ENCODE assay signal across 18 cellular contexts in the genomic region with DNA sequence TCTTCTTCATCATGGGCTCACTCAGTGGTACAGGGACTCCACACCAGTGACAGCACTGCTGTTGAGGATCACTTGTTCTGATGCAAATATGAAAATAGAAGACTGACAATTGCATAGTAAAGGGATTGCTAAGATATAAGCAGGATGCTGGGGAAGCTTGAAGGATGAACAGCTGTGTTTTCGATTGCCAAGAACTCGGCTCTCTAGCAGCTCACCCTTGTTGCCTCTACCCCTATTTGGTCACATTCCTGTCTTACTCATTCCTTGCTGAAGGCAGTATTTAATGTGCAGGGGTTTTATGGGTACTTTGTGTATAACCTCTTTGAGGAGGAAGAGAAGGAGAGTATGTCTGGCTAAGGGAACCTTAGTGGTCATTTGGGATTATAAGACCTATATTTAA.
DNase-seq lines count a peak whose midpoint lies in the region; ATAC-seq and TF ChIP-seq lines count a peak whose summit lies in the region.
"Had no signal": no experiment of that assay in that cellular context is flagged by ENCODE, and none has a peak within 500 bp of the region (broad histone marks: within the 10 kb centered on the region; RNA-seq: fewer than 3 reads in every experiment).

No MANE protein-coding gene starts in this region.

- no peak overlapping the region for H3K4me3 ChIP-seq in OCI-LY7 (ENCODE audit: low read depth, low read length, poor library complexity, severe bottlenecking)
- H3K4me3 ChIP-seq in fibroblast of mammary gland (ENCODE audit: control insufficient read depth, low read depth, low read length): no peak overlapping the region
- H3K4me3 ChIP-seq in upper lobe of right lung: no peak overlapping the region
- no peak overlapping the region for H3K4me3 ChIP-seq in endodermal cell (ENCODE audit: low read length)
- H3K4me3 ChIP-seq: PC-9, suprapubic skin had no signal

- H3K79me2 ChIP-seq in OCI-LY7 (ENCODE audit: insufficient read depth, low read depth, low read length): peaks cover 51% of the 10 kb centered on the region; the same call in 1 of the 2 replicates

- peaks cover 64% of the 10 kb centered on the region for H3K4me1 Mint-ChIP-seq in osteocyte (ENCODE audit: unreplicated experiment)
- peaks cover 63% of the 10 kb centered on the region for H3K4me1 Mint-ChIP-seq in endodermal cell
- H3K4me1 Mint-ChIP-seq: activated CD4-positive, alpha-beta memory T cell treated with anti-CD3 and anti-CD28 coated beads, Interleukin-2, amount 10 ng/mL, durations not matched to agents 7 days and 5 days had no signal

- H3K27ac Mint-ChIP-seq in osteocyte (ENCODE audit: unreplicated experiment) (peak overlapping the region; percentile 83), endodermal cell (no peak overlapping the region)
- H3K27ac Mint-ChIP-seq: activated CD4-positive, alpha-beta memory T cell treated with anti-CD3 and anti-CD28 coated beads, Interleukin-2, amount 10 ng/mL, durations not matched to agents 7 days and 5 days had no signal

- H4K20me1 ChIP-seq in OCI-LY7 (ENCODE audit: insufficient read depth, low read length): 0 out of 2 replicates have a peak, but pooled peaks cover 4% of the 10 kb centered on the region

- H3K4me1 ChIP-seq in OCI-LY7 (ENCODE audit: insufficient read depth, low read length, poor library complexity, severe bottlenecking): peaks cover 76% of the 10 kb centered on the region
- peaks cover 19% of the 10 kb centered on the region for H3K4me1 ChIP-seq in upper lobe of right lung
- H3K4me1 ChIP-seq in endodermal cell (ENCODE audit: control insufficient read depth, insufficient read depth, low read length): peaks cover 28% of the 10 kb centered on the region

- H2AFZ ChIP-seq in OCI-LY7 (ENCODE audit: low read length): no peak overlapping the region
- H2AFZ ChIP-seq: PC-9 had no signal

- 92% methylated on average over 2 of the region's 2 CpGs; no CpG with 5 or more reads in 1 of the 2 experiments for WGBS in endodermal cell (ENCODE audit: insufficient coverage in 1 of 2, insufficient read length in 1 of 2), 2 experiments

- no peak for ATAC-seq in upper lobe of right lung
- ATAC-seq in HG02759 (IDR thresholded peaks at IDR 0.05; ENCODE audit: unreplicated experiment): no peak

- CTCF ChIA-PET in OCI-LY7 (lab: Charles Lee; ENCODE audit: unreplicated experiment): no interaction called here

- no TSS peak for BruUV-seq in OCI-LY7 (replicated peaks; lab: Mats Ljungman, UMichigan)

- H3K9me3 ChIP-seq in OCI-LY7 (ENCODE audit: low read length): no peaks in the 10 kb centered on the region
- H3K9me3 ChIP-seq in upper lobe of right lung: no peaks in the 10 kb centered on the region
- H3K9me3 ChIP-seq in endodermal cell (ENCODE audit: control insufficient read depth, low read length): no peaks in the 10 kb centered on the region
- H3K9me3 ChIP-seq: suprapubic skin had no signal

- no peaks in the 10 kb centered on the region for H3K9me2 ChIP-seq in OCI-LY7 (ENCODE audit: insufficient read depth, low read length)

- intact Hi-C loops in OCI-LY7 (cut with micrococcal nuclease; ENCODE audit: unreplicated experiment) (no loop called here), upper lobe of right lung (cut with DNase I) (no loop called here)

- H3K27ac ChIP-seq in OCI-LY7 (ENCODE audit: low read depth, low read length, poor library complexity, severe bottlenecking) (no peak overlapping the region), upper lobe of right lung (no peak overlapping the region), endodermal cell (ENCODE audit: low read depth, low read length) (no peak overlapping the region)
- H3K27ac ChIP-seq: PC-9, suprapubic skin had no signal

- H3K27me3 Mint-ChIP-seq in osteocyte (ENCODE audit: unreplicated experiment) (no peaks in the 10 kb centered on the region), endodermal cell (ENCODE audit: insufficient read depth) (no peaks in the 10 kb centered on the region)
- H3K27me3 Mint-ChIP-seq: activated CD4-positive, alpha-beta memory T cell treated with anti-CD3 and anti-CD28 coated beads, Interleukin-2, amount 10 ng/mL, durations not matched to agents 7 days and 5 days had no signal

- POLR2A ChIA-PET in OCI-LY7 (lab: Charles Lee): interaction anchor here (0.6 to 6.2 kb wide), 3 partner anchors 9 to 53 kb away, joined by 3 to 60 read pairs (median 17); no protein-coding TSS in a partner anchor

- no peak for TF ChIP-seq CTCF in OCI-LY7 (conservative IDR thresholded peaks at IDR 0.05; ENCODE audit: low read length)
- TF ChIP-seq CTCF in fibroblast of mammary gland (conservative IDR thresholded peaks at IDR 0.05; ENCODE audit: control insufficient read depth, insufficient read depth, low read depth, low read length): no peak
- TF ChIP-seq CTCF in osteocyte (IDR thresholded peaks at IDR 0.05): no peak
- no peak for TF ChIP-seq CTCF in upper lobe of right lung (IDR thresholded peaks at IDR 0.05)
- TF ChIP-seq CTCF in endodermal cell (conservative IDR thresholded peaks at IDR 0.05): no peak

- H3K4me3 Mint-ChIP-seq in osteocyte (ENCODE audit: unreplicated experiment) (no peak overlapping the region), endodermal cell (no peak overlapping the region)
- H3K4me3 Mint-ChIP-seq: activated CD4-positive, alpha-beta memory T cell treated with anti-CD3 and anti-CD28 coated beads, Interleukin-2, amount 10 ng/mL, durations not matched to agents 7 days and 5 days had no signal

- H3K9me3 Mint-ChIP-seq in osteocyte (ENCODE audit: unreplicated experiment) (no peaks in the 10 kb centered on the region), endodermal cell (no peaks in the 10 kb centered on the region)

- DNase-seq in EH (ENCODE audit: low read depth) (peak; percentile 46), OCI-LY7 (ENCODE audit: low spot score) (no peak), fibroblast of mammary gland (ENCODE audit: low read depth) (peak; percentile 86), osteocyte (ENCODE audit: extremely low spot score, unreplicated experiment) (no peak), upper lobe of right lung (no peak), endodermal cell (no peak), LoVo (ENCODE audit: low spot score) (no peak)
- DNase-seq: activated CD4-positive, alpha-beta memory T cell treated with anti-CD3 and anti-CD28 coated beads, Interleukin-2, amount 10 ng/mL, durations not matched to agents 7 days and 5 days; C1 segment of cervical spinal cord; dermis blood vessel endothelial cell; DMS79 treated with DMSO at 0.1 percent for 48 hours; GOT3; MM.1S; NCI-H2029; NCI-H69; PC-9 had no signal

- H3K36me3 ChIP-seq in OCI-LY7 (ENCODE audit: insufficient read depth, low read length): no peaks in the 10 kb centered on the region
- H3K36me3 ChIP-seq in upper lobe of right lung: no peaks in the 10 kb centered on the region
- H3K36me3 ChIP-seq in endodermal cell (ENCODE audit: control insufficient read depth, insufficient read depth, low read length): peaks cover under 1% of the 10 kb centered on the region
- H3K36me3 ChIP-seq: suprapubic skin had no signal

- no peaks in the 10 kb centered on the region for H3K27me3 ChIP-seq in upper lobe of right lung
- no peaks in the 10 kb centered on the region for H3K27me3 ChIP-seq in endodermal cell (ENCODE audit: control insufficient read depth, insufficient read depth, low read length, poor library complexity, severe bottlenecking)
- H3K27me3 ChIP-seq: suprapubic skin had no signal

- H3K36me3 Mint-ChIP-seq in osteocyte (ENCODE audit: unreplicated experiment) (no peaks in the 10 kb centered on the region), endodermal cell (ENCODE audit: low read depth) (peaks cover 2% of the 10 kb centered on the region)

- H3K9ac ChIP-seq in endodermal cell (ENCODE audit: extremely low read depth, low read length, poor library complexity, severe bottlenecking): no peak overlapping the region

- H3K4me2 ChIP-seq in OCI-LY7 (ENCODE audit: low read length): peak overlapping the region; percentile 17
- H3K4me2 ChIP-seq: PC-9 had no signal

Comparison
In these comparisons a context has a peak if more than half of its experiments do, and no peak if none do; other contexts are left out.
1. DNase-seq: peak in EH (single experiment) and fibroblast of mammary gland (single experiment); none in OCI-LY7 (single experiment), osteocyte (single experiment), upper lobe of right lung (single experiment), endodermal cell (single experiment) and LoVo (single experiment).